Comparison of ENCODE assay signal across 10 cellular contexts in the genomic region with DNA sequence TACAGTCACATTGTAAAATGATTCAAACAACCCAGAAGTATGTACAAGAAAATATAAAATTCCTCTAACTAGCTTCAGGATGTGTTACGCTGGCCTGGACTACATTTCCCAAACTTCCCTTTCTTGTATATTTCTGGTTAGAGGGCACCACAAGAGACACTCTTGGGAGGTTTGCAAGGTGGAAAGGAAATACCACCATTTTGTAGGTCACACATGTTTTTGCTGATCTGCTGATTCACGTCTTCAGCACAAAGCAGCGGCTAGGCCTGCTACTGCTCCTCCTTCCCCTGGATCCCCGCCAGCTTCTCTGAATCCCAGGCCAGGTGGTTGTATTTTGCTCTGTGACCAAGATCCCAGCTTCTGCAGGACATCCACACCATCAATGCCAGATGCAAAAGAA.
DNase-seq lines count a peak whose midpoint lies in the region; ATAC-seq, FAIRE-seq and TF ChIP-seq lines count a peak whose summit lies in the region.
"Had no signal": no experiment of that assay in that cellular context is flagged by ENCODE, and none has a peak within 500 bp of the region (broad histone marks: within the 10 kb centered on the region; RNA-seq: fewer than 3 reads in every experiment).

No MANE protein-coding gene starts in this region.

- peak overlapping the region; percentile 80; the same call in 1 of the 2 replicates for H2AFZ ChIP-seq in OCI-LY7 (ENCODE audit: low read length)
- H2AFZ ChIP-seq in MM.1S (ENCODE audit: low read length) = no peak overlapping the region

- POLR2A ChIA-PET in MCF 10A (lab: Yijun Ruan, JAX) = interaction anchor here (0.5 to 0.7 kb wide), 2 partner anchors 201 to 217 kb away, joined by 3 read pairs; no protein-coding TSS in a partner anchor
- POLR2A ChIA-PET in OCI-LY7 (lab: Charles Lee) = interaction anchor here (0.7 to 1.3 kb wide), 5 partner anchors 10 to 179 kb away, joined by 3 to 4 read pairs (median 3); no protein-coding TSS in a partner anchor

- CTCF ChIA-PET in MCF 10A (lab: Yijun Ruan, JAX) = interaction anchor here (0.9 to 4.3 kb wide), 2 partner anchors 201 to 420 kb away, joined by 4 to 21 read pairs; no protein-coding TSS in a partner anchor
- CTCF ChIA-PET in OCI-LY7 (lab: Charles Lee; ENCODE audit: unreplicated experiment) = no interaction called here

- H4K20me1 ChIP-seq in OCI-LY7 (ENCODE audit: insufficient read depth, low read length) (no peaks in the 10 kb centered on the region), MM.1S (ENCODE audit: insufficient read depth, low read length) (no peaks in the 10 kb centered on the region)

- H3F3A ChIP-seq in MM.1S (ENCODE audit: insufficient read depth, low read length) = no peaks in the 10 kb centered on the region

- BruUV-seq in MCF 10A (replicated peaks; lab: Mats Ljungman, UMichigan) (no TSS peak), OCI-LY7 (replicated peaks; lab: Mats Ljungman, UMichigan) (no TSS peak)

- TF ChIP-seq CTCF in MCF 10A (IDR thresholded peaks at IDR 0.05; ENCODE audit: unreplicated experiment) = no peak
- no peak for TF ChIP-seq CTCF in breast epithelium (IDR thresholded peaks at IDR 0.05)
- no peak for TF ChIP-seq CTCF in OCI-LY7 (conservative IDR thresholded peaks at IDR 0.05; ENCODE audit: low read length)
- no peak for TF ChIP-seq CTCF in upper lobe of right lung (IDR thresholded peaks at IDR 0.05)
- no peak for TF ChIP-seq CTCF in MM.1S (IDR thresholded peaks at IDR 0.05; ENCODE audit: low read length)

- H3K36me3 ChIP-seq in breast epithelium (no peaks in the 10 kb centered on the region), OCI-LY7 (ENCODE audit: insufficient read depth, low read length) (no peaks in the 10 kb centered on the region; the same call in 1 of the 2 replicates), upper lobe of right lung (no peaks in the 10 kb centered on the region), MM.1S (replicated peaks; ENCODE audit: insufficient read depth, low read length) (no peaks in the 10 kb centered on the region)

- peaks cover 30% of the 10 kb centered on the region for H3K4me1 Mint-ChIP-seq in MCF 10A (ENCODE audit: insufficient read depth, unreplicated experiment)
- H3K4me1 Mint-ChIP-seq in activated CD4-positive, alpha-beta T cell treated with anti-CD3 and anti-CD28 coated beads, Interleukin-2, amount 10 ng/mL, durations not matched to agents 24 days and 14 days = peaks cover 9% of the 10 kb centered on the region

- peak; percentile 6 for ATAC-seq in upper lobe of right lung

- H3K27ac ChIP-seq in breast epithelium = no peak overlapping the region
- H3K27ac ChIP-seq in OCI-LY7 (ENCODE audit: low read depth, low read length, poor library complexity, severe bottlenecking) = peak overlapping the region; percentile 77
- no peak overlapping the region for H3K27ac ChIP-seq in upper lobe of right lung
- H3K27ac ChIP-seq in MM.1S (ENCODE audit: low read length) = no peak overlapping the region
- H3K27ac ChIP-seq: cardiac muscle cell had no signal

- no peak for TF ChIP-seq POLR2A in breast epithelium (IDR thresholded peaks at IDR 0.05)
- TF ChIP-seq POLR2A in GM12891 (IDR thresholded peaks at IDR 0.05; ENCODE audit: low read depth, low read length) = no peak

- FAIRE-seq in GM12891 (lab: Jason Lieb, UNC) = no peak
- FAIRE-seq: H1 had no signal

- H3K4me1 ChIP-seq in breast epithelium (no peaks in the 10 kb centered on the region), OCI-LY7 (ENCODE audit: insufficient read depth, low read length, poor library complexity, severe bottlenecking) (peaks cover 34% of the 10 kb centered on the region), upper lobe of right lung (no peaks in the 10 kb centered on the region), MM.1S (ENCODE audit: low read length) (no peaks in the 10 kb centered on the region)

- H3K9me3 Mint-ChIP-seq in MCF 10A (ENCODE audit: unreplicated experiment) = no peaks in the 10 kb centered on the region
- peaks cover 11% of the 10 kb centered on the region for H3K9me3 Mint-ChIP-seq in activated CD4-positive, alpha-beta T cell treated with anti-CD3 and anti-CD28 coated beads, Interleukin-2, amount 10 ng/mL, durations not matched to agents 24 days and 14 days

- DNase-seq in MCF 10A (ENCODE audit: unreplicated experiment) (peak; percentile 79), breast epithelium (ENCODE audit: low spot score in 2 of 2) (no peak), OCI-LY7 (ENCODE audit: low spot score) (peak; percentile 8), fibroblast of gingiva (ENCODE audit: low read depth) (peak; percentile 64), upper lobe of right lung (no peak), GM12891 (ENCODE audit: insufficient read length, low spot score) (no peak), MM.1S (no peak)
- DNase-seq in activated CD4-positive, alpha-beta T cell treated with anti-CD3 and anti-CD28 coated beads, Interleukin-2, amount 10 ng/mL, durations not matched to agents 24 days and 14 days = no peak

- H3K27me3 ChIP-seq in breast epithelium = no peaks in the 10 kb centered on the region
- no peaks in the 10 kb centered on the region for H3K27me3 ChIP-seq in upper lobe of right lung
- H3K27me3 ChIP-seq in MM.1S (replicated peaks; ENCODE audit: insufficient read depth, low read length) = no peaks in the 10 kb centered on the region
- H3K27me3 ChIP-seq: cardiac muscle cell had no signal

- H3K9me3 ChIP-seq in breast epithelium (no peaks in the 10 kb centered on the region), OCI-LY7 (ENCODE audit: low read length) (no peaks in the 10 kb centered on the region), upper lobe of right lung (no peaks in the 10 kb centered on the region), MM.1S (replicated peaks; ENCODE audit: insufficient read depth, low read length) (no peaks in the 10 kb centered on the region)

- H3K4me3 Mint-ChIP-seq in MCF 10A (ENCODE audit: unreplicated experiment) = no peak overlapping the region
- H3K4me3 Mint-ChIP-seq in activated CD4-positive, alpha-beta T cell treated with anti-CD3 and anti-CD28 coated beads, Interleukin-2, amount 10 ng/mL, durations not matched to agents 24 days and 14 days = no peak overlapping the region

- H3K9ac ChIP-seq in MM.1S (ENCODE audit: low read length) = no peak overlapping the region

- peak overlapping the region; percentile 58 for H3K4me2 ChIP-seq in OCI-LY7 (ENCODE audit: low read length)
- no peak overlapping the region for H3K4me2 ChIP-seq in MM.1S (ENCODE audit: low read depth, low read length)

- intact Hi-C loops in MCF 10A (cut with micrococcal nuclease) (loop anchor here (2.0 kb wide), 1 partner anchor 103 kb away; no protein-coding TSS in a partner anchor), breast epithelium (cut with DNase I; ENCODE audit: low total_unique reads) (no loop called here), OCI-LY7 (cut with micrococcal nuclease; ENCODE audit: unreplicated experiment) (loop anchor here (2.0 to 10.0 kb wide), 2 partner anchors 175 to 429 kb away; a partner anchor contains a TSS), upper lobe of right lung (cut with DNase I) (no loop called here)
- intact Hi-C loops in activated CD4-positive, alpha-beta T cell treated with anti-CD3 and anti-CD28 coated beads, Interleukin-2, amount 10 ng/mL, durations not matched to agents 24 days and 14 days (cut with micrococcal nuclease) = no loop called here

- H3K4me3 ChIP-seq in breast epithelium (no peak overlapping the region), OCI-LY7 (ENCODE audit: low read depth, low read length, poor library complexity, severe bottlenecking) (peak overlapping the region; percentile 25), upper lobe of right lung (no peak overlapping the region), MM.1S (ENCODE audit: low read length) (no peak overlapping the region)
- H3K4me3 ChIP-seq: cardiac muscle cell had no signal

- no peaks in the 10 kb centered on the region for H3K79me2 ChIP-seq in OCI-LY7 (ENCODE audit: insufficient read depth, low read depth, low read length)
- H3K79me2 ChIP-seq in MM.1S (ENCODE audit: low read length) = no peaks in the 10 kb centered on the region

- peak overlapping the region; percentile 74 for H3K27ac Mint-ChIP-seq in MCF 10A (ENCODE audit: low read depth, unreplicated experiment)
- no peak overlapping the region for H3K27ac Mint-ChIP-seq in activated CD4-positive, alpha-beta T cell treated with anti-CD3 and anti-CD28 coated beads, Interleukin-2, amount 10 ng/mL, durations not matched to agents 24 days and 14 days

- no peaks in the 10 kb centered on the region for H3K36me3 Mint-ChIP-seq in MCF 10A (ENCODE audit: insufficient read depth, unreplicated experiment)
- peaks cover 4% of the 10 kb centered on the region for H3K36me3 Mint-ChIP-seq in activated CD4-positive, alpha-beta T cell treated with anti-CD3 and anti-CD28 coated beads, Interleukin-2, amount 10 ng/mL, durations not matched to agents 24 days and 14 days (ENCODE audit: low read depth)

- no peaks in the 10 kb centered on the region for H3K27me3 Mint-ChIP-seq in MCF 10A (ENCODE audit: insufficient read depth, unreplicated experiment)
- H3K27me3 Mint-ChIP-seq in activated CD4-positive, alpha-beta T cell treated with anti-CD3 and anti-CD28 coated beads, Interleukin-2, amount 10 ng/mL, durations not matched to agents 24 days and 14 days = no peaks in the 10 kb centered on the region

- no peaks in the 10 kb centered on the region for H3K9me2 ChIP-seq in OCI-LY7 (ENCODE audit: insufficient read depth, low read length)
- H3K9me2 ChIP-seq in MM.1S (replicated peaks; ENCODE audit: insufficient read depth, low read length) = no peaks in the 10 kb centered on the region

TF ChIP-seq in GM12891, 5 proteins besides CTCF, POLR2A, EP300 and RAD21:
- no peak for TF ChIP-seq PAX5 (IDR thresholded peaks at IDR 0.05; ENCODE audit: insufficient read depth, low read length, severe bottlenecking)
- no peak for TF ChIP-seq POU2F2 (IDR thresholded peaks at IDR 0.05; ENCODE audit: low read depth, low read length)
- TF ChIP-seq TAF1 (IDR thresholded peaks at IDR 0.05; ENCODE audit: low read depth, low read length) = no peak
- no peak for TF ChIP-seq SPI1 (IDR thresholded peaks at IDR 0.05; ENCODE audit: low read depth, low read length)
- TF ChIP-seq POLR2AphosphoS5 (IDR thresholded peaks at IDR 0.05; ENCODE audit: low read depth, low read length) = no peak

Comparison
In these comparisons a context has a peak if more than half of its experiments do, and no peak if none do; other contexts are left out.
1. DNase-seq: peak in MCF 10A (single experiment), OCI-LY7 (single experiment) and fibroblast of gingiva (single experiment); none in breast epithelium (0 of 2), upper lobe of right lung (single experiment), activated CD4-positive, alpha-beta T cell treated with anti-CD3 and anti-CD28 coated beads, Interleukin-2, amount 10 ng/mL, durations not matched to agents 24 days and 14 days (single experiment), GM12891 (single experiment) and MM.1S (single experiment).
2. intact Hi-C loops: an anchor here in MCF 10A (2.0 kb wide) and OCI-LY7 (2.0 to 10.0 kb wide); none called in breast epithelium, upper lobe of right lung and activated CD4-positive, alpha-beta T cell treated with anti-CD3 and anti-CD28 coated beads, Interleukin-2, amount 10 ng/mL, durations not matched to agents 24 days and 14 days.